Comparison of ENCODE assay signal across 15 cellular contexts in the genomic region with DNA sequence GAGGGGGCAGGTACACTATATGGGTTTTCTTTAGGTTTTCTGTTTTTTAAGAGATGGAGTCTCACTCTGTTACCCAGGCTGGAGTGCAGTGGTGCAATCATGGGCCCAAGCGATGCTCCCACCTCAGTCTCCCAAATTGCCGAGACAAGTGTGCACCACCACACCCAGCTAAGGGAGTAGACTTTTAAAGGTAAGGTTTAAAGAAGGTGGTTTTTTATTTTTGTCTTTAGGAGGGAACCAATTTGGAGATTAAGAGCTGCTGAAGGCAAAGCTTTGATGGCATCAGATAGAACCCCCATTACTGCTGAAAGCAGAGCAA.
"Had no signal": no experiment of that assay in that cellular context is flagged by ENCODE, and none has a peak within 500 bp of the region (broad histone marks: within the 10 kb centered on the region; RNA-seq: fewer than 3 reads in every experiment).

No MANE protein-coding gene starts in this region.

- H3K9me3 Mint-ChIP-seq: activated naive CD4-positive, alpha-beta T cell treated with anti-CD3 and anti-CD28 coated beads, Interleukin-2, amount 10 ng/mL, durations not matched to agents 7 days and 5 days; activated T-helper 2 cell treated with anti-CD3 and anti-CD28 coated beads, Interferon-gamma antibody, Interleukin-2, Interleukin-4, amounts not matched to agents 10 μg/mL and 5 μg/mL and 100 μg/mL, durations not matched to agents 14 hours and 24 hours and 36 hours had no signal

- H3K4me3 ChIP-seq: gastroesophageal sphincter, heart right ventricle, lower lobe of right lung, pancreas, tibial artery, uterus had no signal

- H3K9me3 ChIP-seq: gastroesophageal sphincter, heart right ventricle, lower lobe of right lung, pancreas, tibial artery, uterus had no signal

- ATAC-seq: activated CD4-positive, alpha-beta T cell treated with anti-CD3 and anti-CD28 coated beads for 36 hours; gastroesophageal sphincter; heart right ventricle; left cardiac atrium; lower lobe of right lung had no signal

- H3K27me3 Mint-ChIP-seq: activated CD4-positive, alpha-beta T cell treated with anti-CD3 and anti-CD28 coated beads for 36 hours; activated naive CD4-positive, alpha-beta T cell treated with anti-CD3 and anti-CD28 coated beads, Interleukin-2, amount 10 ng/mL, durations not matched to agents 7 days and 5 days had no signal

- H3K36me3 ChIP-seq: uterus had no signal

- H3K27ac Mint-ChIP-seq: activated CD4-positive, alpha-beta T cell treated with anti-CD3 and anti-CD28 coated beads for 36 hours; activated naive CD4-positive, alpha-beta T cell treated with anti-CD3 and anti-CD28 coated beads, Interleukin-2, amount 10 ng/mL, durations not matched to agents 7 days and 5 days; activated T-helper 2 cell treated with anti-CD3 and anti-CD28 coated beads, Interferon-gamma antibody, Interleukin-2, Interleukin-4, amounts not matched to agents 10 μg/mL and 5 μg/mL and 100 μg/mL, durations not matched to agents 14 hours and 24 hours and 36 hours had no signal

- H3K4me1 ChIP-seq: uterus had no signal

- DNase-seq: activated CD4-positive, alpha-beta T cell treated with anti-CD3 and anti-CD28 coated beads for 36 hours; activated naive CD4-positive, alpha-beta T cell treated with anti-CD3 and anti-CD28 coated beads, Interleukin-2, amount 10 ng/mL, durations not matched to agents 7 days and 5 days; dermis blood vessel endothelial cell; heart right ventricle; left cardiac atrium; lower lobe of right lung; midbrain; pancreas; stimulated activated CD4-positive, alpha-beta T cell treated with anti-CD3 and anti-CD28 coated beads, Interleukin-12 subunit alpha, Interleukin-12 subunit beta, amount 100 ng/mL, for 4 hours; stimulated activated CD4-positive, alpha-beta T cell treated with anti-CD3 and anti-CD28 coated beads, Interleukin-2, amount 100 ng/mL, for 24 hours; T-helper 9 cell; tibial artery; uterus had no signal

- H3K27ac ChIP-seq: gastroesophageal sphincter, heart right ventricle, lower lobe of right lung, pancreas, tibial artery, uterus had no signal

- H3K4me3 Mint-ChIP-seq: activated CD4-positive, alpha-beta T cell treated with anti-CD3 and anti-CD28 coated beads for 36 hours; activated naive CD4-positive, alpha-beta T cell treated with anti-CD3 and anti-CD28 coated beads, Interleukin-2, amount 10 ng/mL, durations not matched to agents 7 days and 5 days had no signal

- H3K27me3 ChIP-seq: gastroesophageal sphincter, heart right ventricle, pancreas, tibial artery, uterus had no signal
